In the genomic region with DNA sequence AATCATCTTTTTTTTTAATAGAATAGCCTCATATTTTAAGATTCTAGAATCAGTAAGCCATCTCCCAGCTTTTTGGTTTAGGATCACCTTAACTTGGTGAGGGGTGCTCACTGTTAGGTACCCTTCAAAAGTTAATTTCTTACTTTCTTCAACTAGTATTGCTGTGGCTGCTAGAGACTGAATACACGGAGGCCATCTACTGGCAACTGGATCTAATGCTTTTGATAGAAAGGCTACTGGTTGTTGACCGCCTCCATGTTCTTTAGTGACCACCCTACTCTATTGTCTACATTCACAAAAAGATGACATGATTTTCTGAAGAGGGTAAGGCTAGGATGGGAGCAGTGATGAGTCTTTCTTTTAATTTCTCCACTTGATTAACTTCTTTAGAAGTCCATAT, we compare ENCODE assay signal across 14 cellular contexts. TPM values are rescaled to one million over a fixed set of nuclear protein-coding genes. Genes with fewer than 3 reads are reported as not detected.
DNase-seq lines count a peak whose midpoint lies in the region; ATAC-seq, FAIRE-seq and TF ChIP-seq lines count a peak whose summit lies in the region.
"Had no signal": no experiment of that assay in that cellular context is flagged by ENCODE, and none has a peak within 500 bp of the region (broad histone marks: within the 10 kb centered on the region; RNA-seq: fewer than 3 reads in every experiment).

No MANE protein-coding gene starts in this region.

- H3K36me3 ChIP-seq in bronchial epithelial cell (ENCODE audit: control insufficient read depth, insufficient read depth, low read length): no peaks in the 10 kb centered on the region
- H3K36me3 ChIP-seq: colonic mucosa had no signal

- TF ChIP-seq CTCF in LNCaP clone FGC (IDR thresholded peaks at IDR 0.05; ENCODE audit: control insufficient read depth, extremely low read depth, insufficient read depth) (peak; percentile 50), bronchial epithelial cell (IDR thresholded peaks at IDR 0.05; ENCODE audit: insufficient read depth, low read length, severe bottlenecking) (peak; percentile 39)

- H3K4me3 ChIP-seq in LNCaP clone FGC (ENCODE audit: low read depth, low read length) (no peak overlapping the region), bronchial epithelial cell (ENCODE audit: low read depth, low read length) (no peak overlapping the region)
- H3K4me3 ChIP-seq: colonic mucosa, mucosa of descending colon, skin epidermis had no signal

- FAIRE-seq in bronchial epithelial cell (lab: Jason Lieb, UNC): no peak

- no peak for ATAC-seq in GM19452 (IDR thresholded peaks at IDR 0.05; ENCODE audit: unreplicated experiment)
- no peak for ATAC-seq in HG02970 (IDR thresholded peaks at IDR 0.05; ENCODE audit: low FRiP score, unreplicated experiment)
- ATAC-seq: mucosa of descending colon had no signal

- H3K27me3 ChIP-seq in bronchial epithelial cell (ENCODE audit: control insufficient read depth, insufficient read depth, low read length): no peaks in the 10 kb centered on the region
- H3K27me3 ChIP-seq: colonic mucosa had no signal

- DNase-seq in NCI-H82 (lab: John Stamatoyannopoulos, UW): peak; percentile 1
- DNase-seq in NCI-H82 treated with DMSO at 0.1 percent for 48 hours (lab: John Stamatoyannopoulos, UW; ENCODE audit: unreplicated experiment): no peak
- no peak for DNase-seq in LNCaP clone FGC (ENCODE audit: low read depth)
- peak; percentile 17 for DNase-seq in bronchial epithelial cell (ENCODE audit: low read depth)
- peak; percentile 7 for DNase-seq in renal cortical epithelial cell (ENCODE audit: low read depth)
- no peak for DNase-seq in activated T-cell treated with anti-CD3 and anti-CD28 coated beads, Interleukin-2, amount 50 U/mL, for 48 hours
- DNase-seq: colonic mucosa; hypothalamus; mucosa of descending colon; NCI-H524 treated with DMSO at 0.1 percent for 48 hours; stimulated activated CD8-positive, alpha-beta memory T cell treated with anti-CD3 and anti-CD28 coated beads, Interleukin-4, amount 100 ng/mL, for 48 hours had no signal

RNA-seq across cellular contexts. Expression of a gene that starts 16.7 kb away (rescaled TPM):
- total RNA-seq in bronchial epithelial cell (17.9 and 73.4 TPM in 2 replicates), renal cortical epithelial cell (0.20 TPM in 1 of 2 replicates, not detected in the other)

RNA-seq across cellular contexts. Expression of a gene that starts 40.6 kb away (rescaled TPM):
- total RNA-seq in bronchial epithelial cell (not detected in 2 replicates), renal cortical epithelial cell (0.10 and 0.17 TPM in 2 replicates)

RNA-seq across cellular contexts. Expression of a gene that starts 51.6 kb away (rescaled TPM):
- not detected in 2 replicates for total RNA-seq in bronchial epithelial cell
- not detected in 2 replicates for total RNA-seq in renal cortical epithelial cell

Comparison
In these comparisons a context has a peak if more than half of its experiments do, and no peak if none do; other contexts are left out.
1. DNase-seq: peak in NCI-H82 (single experiment), bronchial epithelial cell (single experiment) and renal cortical epithelial cell (single experiment); none in NCI-H82 treated with DMSO at 0.1 percent for 48 hours (single experiment), LNCaP clone FGC (single experiment) and activated T-cell treated with anti-CD3 and anti-CD28 coated beads, Interleukin-2, amount 50 U/mL, for 48 hours (0 of 2).
2. RNA of a gene that starts 16.7 kb away (total RNA-seq): 17.9 to 73.4 TPM in bronchial epithelial cell; 0.20 TPM in renal cortical epithelial cell; every median in the first group is over 10 times any median in the second.